In the genomic region with DNA sequence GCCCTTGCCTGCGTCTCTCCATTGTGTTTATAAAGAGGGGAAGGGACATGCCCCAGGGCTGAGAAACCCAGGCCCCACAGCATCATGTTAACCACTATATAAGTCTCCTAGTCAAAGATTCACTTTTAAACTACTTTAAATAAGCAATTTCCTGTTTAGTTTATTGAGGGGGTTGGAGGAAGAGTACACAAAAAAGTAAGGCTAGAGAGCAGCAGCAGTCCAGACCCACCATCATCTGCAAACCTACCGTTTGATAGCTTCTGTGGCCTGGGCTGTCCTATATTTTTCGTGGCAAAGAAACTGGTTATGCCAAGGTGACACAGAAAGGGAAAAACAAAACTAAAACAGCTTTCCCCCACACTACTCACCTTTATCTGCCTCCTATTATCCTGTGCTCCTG, we compare ENCODE assay signal across 1 cellular context.
TF ChIP-seq lines count a peak whose summit lies in the region.

No MANE protein-coding gene starts in this region.

TF ChIP-seq in IMR-90, 13 proteins besides CTCF, POLR2A, EP300 and RAD21:
- TF ChIP-seq SMC3 (IDR thresholded peaks at IDR 0.05; ENCODE audit: low read depth, low read length) (no peak), MXI1 (IDR thresholded peaks at IDR 0.05; ENCODE audit: borderline replicate concordance, low read depth, low read length) (no peak), ELK1 (IDR thresholded peaks at IDR 0.05; ENCODE audit: borderline replicate concordance, low read depth, low read length) (no peak)
